Comparison of ENCODE assay signal across 8 cellular contexts in the genomic region with DNA sequence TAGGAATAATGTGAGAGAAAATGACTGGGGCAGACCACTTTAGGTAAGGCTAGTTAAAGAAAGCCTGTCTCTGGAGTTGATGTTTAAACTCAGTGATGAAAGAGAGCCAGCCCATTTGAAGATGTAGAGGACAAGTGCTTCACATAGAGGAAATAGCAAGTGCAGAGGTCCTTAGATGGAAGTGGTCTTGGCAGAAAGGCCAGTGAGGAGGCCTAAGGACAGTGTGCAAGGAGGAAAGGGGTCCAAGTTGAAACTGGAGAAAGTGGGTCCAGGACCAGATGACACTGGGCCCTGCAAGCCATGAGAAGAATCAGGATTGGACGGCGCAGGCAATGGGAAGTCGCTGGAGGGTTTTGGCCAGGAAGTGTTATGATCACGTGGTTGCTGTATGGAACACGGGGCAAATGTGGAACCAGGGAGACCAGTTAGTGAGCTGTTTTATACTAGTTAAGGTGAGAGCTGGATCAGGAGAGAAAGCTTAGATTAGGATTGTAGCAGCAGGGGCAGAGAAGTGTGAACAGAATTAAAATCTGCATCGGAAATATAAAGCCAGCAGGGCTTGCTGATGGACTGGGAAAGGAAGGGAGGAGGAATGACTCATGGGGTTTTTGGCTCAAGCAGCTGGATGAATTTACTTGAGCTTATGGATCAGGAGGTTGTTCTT. TPM values are rescaled to one million over a fixed set of nuclear protein-coding genes. Genes with fewer than 3 reads are reported as not detected.
DNase-seq lines count a peak whose midpoint lies in the region; ATAC-seq and TF ChIP-seq lines count a peak whose summit lies in the region.

No MANE protein-coding gene starts in this region.

- H3K36me3 ChIP-seq in OCI-LY1 (ENCODE audit: insufficient read depth, low read length) (peaks cover 18% of the 10 kb centered on the region; the same call in 1 of the 2 replicates), mucosa of descending colon (ENCODE audit: low read depth) (no peaks in the 10 kb centered on the region)

- H3K27ac ChIP-seq in OCI-LY1 (ENCODE audit: low read depth, low read length, poor library complexity, severe bottlenecking), result peak overlapping the region; percentile 2

- H3K27ac Mint-ChIP-seq in activated CD4-positive, alpha-beta T cell treated with anti-CD3 and anti-CD28 coated beads, Interleukin-2, amount 10 ng/mL, durations not matched to agents 7 days and 5 days, result peak overlapping the region; percentile 33

- no peaks in the 10 kb centered on the region for H3K27me3 ChIP-seq in OCI-LY1 (ENCODE audit: insufficient read depth, low read length)

- H3K27me3 Mint-ChIP-seq in activated CD4-positive, alpha-beta T cell treated with anti-CD3 and anti-CD28 coated beads, Interleukin-2, amount 10 ng/mL, durations not matched to agents 7 days and 5 days, result no peaks in the 10 kb centered on the region

- H3K4me1 Mint-ChIP-seq in activated CD4-positive, alpha-beta T cell treated with anti-CD3 and anti-CD28 coated beads, Interleukin-2, amount 10 ng/mL, durations not matched to agents 7 days and 5 days, result peaks cover 41% of the 10 kb centered on the region

- no peak overlapping the region for H3K9ac ChIP-seq in OCI-LY1 (ENCODE audit: low read length)

- intact Hi-C loops in mucosa of descending colon (cut with DNase I, micrococcal nuclease), result no loop called here

- H2AFZ ChIP-seq in OCI-LY1 (ENCODE audit: low read length), result no peak overlapping the region

- H3K4me2 ChIP-seq in OCI-LY1 (ENCODE audit: low read length), result no peak overlapping the region

- no peak for TF ChIP-seq CTCF in OCI-LY1 (IDR thresholded peaks at IDR 0.05; ENCODE audit: low read length)
- peak; percentile 20 for TF ChIP-seq CTCF in choroid plexus epithelial cell (conservative IDR thresholded peaks at IDR 0.05; ENCODE audit: low read depth, low read length)
- TF ChIP-seq CTCF in mucosa of descending colon (IDR thresholded peaks at IDR 0.05), result no peak

- H3K9me2 ChIP-seq in OCI-LY1 (ENCODE audit: low read depth, low read length), result no peaks in the 10 kb centered on the region

- no peaks in the 10 kb centered on the region for H3K9me3 Mint-ChIP-seq in activated CD4-positive, alpha-beta T cell treated with anti-CD3 and anti-CD28 coated beads, Interleukin-2, amount 10 ng/mL, durations not matched to agents 7 days and 5 days

- peaks cover 10% of the 10 kb centered on the region for H3K36me3 Mint-ChIP-seq in activated CD4-positive, alpha-beta T cell treated with anti-CD3 and anti-CD28 coated beads, Interleukin-2, amount 10 ng/mL, durations not matched to agents 7 days and 5 days (ENCODE audit: low read depth)

- POLR2A ChIA-PET in activated CD4-positive, alpha-beta T cell treated with anti-CD3 and anti-CD28 coated beads, Interleukin-2, amount 10 ng/mL, durations not matched to agents 7 days and 5 days (lab: Charles Lee), result no interaction called here

- no peak overlapping the region for H3K4me3 ChIP-seq in OCI-LY1 (ENCODE audit: low read depth, low read length, poor library complexity, severe bottlenecking)
- peak overlapping the region; percentile 23 for H3K4me3 ChIP-seq in choroid plexus epithelial cell (ENCODE audit: low read depth, low read length)
- H3K4me3 ChIP-seq in mucosa of descending colon, result no peak overlapping the region

- DNase-seq in activated CD4-positive, alpha-beta T cell treated with anti-CD3 and anti-CD28 coated beads, Interleukin-2, amount 10 ng/mL, durations not matched to agents 7 days and 5 days, result no peak
- DNase-seq in activated CD4-positive, alpha-beta T cell treated with anti-CD3 and anti-CD28 coated beads, Interleukin-2, amount 50 U/mL, for 1 hour, result no peak
- DNase-seq in choroid plexus epithelial cell (ENCODE audit: low read depth) (peak; percentile 85), mucosa of descending colon (peak in 1 of 3 donors; percentile 32), SIG-M5 treated with dmso at 0.1 percent for 504 hours (lab: John Stamatoyannopoulos, UW; ENCODE audit: unreplicated experiment) (no peak)
- DNase-seq in stimulated activated CD4-positive, alpha-beta T cell treated with anti-CD3 and anti-CD28 coated beads, Interleukin-4, amount 100 ng/mL, for 1 hour, result no peak

- H4K20me1 ChIP-seq in OCI-LY1 (ENCODE audit: insufficient read depth, low read length), result no peaks in the 10 kb centered on the region

- no peaks in the 10 kb centered on the region for H3F3A ChIP-seq in OCI-LY1 (ENCODE audit: insufficient read depth, low read length)

- ATAC-seq in mucosa of descending colon (peak; percentile 52), GM21723 (IDR thresholded peaks at IDR 0.05; ENCODE audit: unreplicated experiment) (no peak)

- peaks cover 36% of the 10 kb centered on the region for H3K4me1 ChIP-seq in OCI-LY1 (ENCODE audit: insufficient read depth, low read length, severe bottlenecking)
- H3K4me1 ChIP-seq in mucosa of descending colon (ENCODE audit: low read depth), result peaks cover 12% of the 10 kb centered on the region

- H3K79me2 ChIP-seq in OCI-LY1 (ENCODE audit: insufficient read depth, low read length), result no peaks in the 10 kb centered on the region; the same call in none of the 2 replicates

- H3K4me3 Mint-ChIP-seq in activated CD4-positive, alpha-beta T cell treated with anti-CD3 and anti-CD28 coated beads, Interleukin-2, amount 10 ng/mL, durations not matched to agents 7 days and 5 days, result no peak overlapping the region

- H3K9me3 ChIP-seq in OCI-LY1 (ENCODE audit: low read length), result no peaks in the 10 kb centered on the region
- H3K9me3 ChIP-seq in mucosa of descending colon, result no peaks in the 10 kb centered on the region

- CTCF ChIA-PET in activated CD4-positive, alpha-beta T cell treated with anti-CD3 and anti-CD28 coated beads, Interleukin-2, amount 10 ng/mL, durations not matched to agents 7 days and 5 days (lab: Charles Lee), result interaction anchor here (0.9 kb wide), 1 partner anchor 15 kb away, joined by 3 read pairs; no protein-coding TSS in a partner anchor

RNA-seq across cellular contexts. Expression of gene SCAANT1, which starts 48.0 kb away (rescaled TPM):
- total RNA-seq in activated CD4-positive, alpha-beta T cell treated with anti-CD3 and anti-CD28 coated beads, Interleukin-2, amount 10 ng/mL, durations not matched to agents 7 days and 5 days, result not detected
- not detected for total RNA-seq in mucosa of descending colon
